13 cellular contexts compared by ENCODE assay signal in the genomic region with DNA sequence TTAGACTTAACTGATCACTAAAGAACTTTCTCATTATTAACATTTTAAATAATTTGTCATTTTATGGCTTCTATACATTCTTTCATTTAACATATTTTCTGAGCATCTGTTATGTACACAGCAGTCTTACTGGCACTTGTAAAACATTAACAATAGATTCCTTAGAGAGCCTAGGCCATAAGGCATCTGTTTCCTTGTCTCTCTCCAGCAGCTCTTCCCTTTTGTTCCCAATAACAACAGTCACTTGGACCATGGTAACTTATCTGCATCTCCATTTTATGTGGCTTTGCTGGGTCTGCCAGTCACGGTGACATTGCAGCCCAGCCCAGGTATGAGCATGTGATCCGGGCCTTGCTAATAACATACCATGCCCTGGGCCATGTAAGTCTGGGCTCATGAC. TPM values are rescaled to one million over a fixed set of nuclear protein-coding genes. Genes with fewer than 3 reads are reported as not detected.
DNase-seq lines count a peak whose midpoint lies in the region; ATAC-seq, FAIRE-seq and TF ChIP-seq lines count a peak whose summit lies in the region.
"Had no signal": no experiment of that assay in that cellular context is flagged by ENCODE, and none has a peak within 500 bp of the region (broad histone marks: within the 10 kb centered on the region; RNA-seq: fewer than 3 reads in every experiment).

No MANE protein-coding gene starts in this region.

- WGBS in H1 (ENCODE audit: extremely low coverage in 1 of 2, insufficient coverage in 1 of 2, insufficient read length in 1 of 2, insufficient replicate concordance in 2 of 2, low coverage in 1 of 2, low lambda C conversion rate in 2 of 2, missing lambda C conversion rate in 1 of 2), 2 experiments = 94% methylated on average over 2 of the region's 2 CpGs; no CpG with 5 or more reads in 1 of the 2 experiments

- H4K91ac ChIP-seq in H1 (replicated peaks; ENCODE audit: insufficient read length, low read length) = no peak overlapping the region

- no peaks in the 10 kb centered on the region for H3K27me3 Mint-ChIP-seq in Calu3 (ENCODE audit: unreplicated experiment)
- peaks cover 6% of the 10 kb centered on the region for H3K27me3 Mint-ChIP-seq in GM23338 (ENCODE audit: insufficient read depth, low read depth, poor library complexity)
- H3K27me3 Mint-ChIP-seq in nephron progenitor cell (ENCODE audit: low read depth, poor library complexity) = peaks cover 4% of the 10 kb centered on the region
- no peaks in the 10 kb centered on the region for H3K27me3 Mint-ChIP-seq in stimulated activated memory B cell treated with anti-CD40 and anti-IgM and Interleukin-4, amounts not matched to agents 10 μg/mL and 1 μg/mL and 100 μg/mL, for 72 hours

- no peaks in the 10 kb centered on the region for H3K23me2 ChIP-seq in H1 (ENCODE audit: low read depth, low read length)

- H3K27ac Mint-ChIP-seq in Calu3 (ENCODE audit: unreplicated experiment) (peak overlapping the region; percentile 51), GM23338 (0 out of 2 replicates have a peak overlapping the region, but pooled peaks have one; percentile 31), nephron progenitor cell (peak overlapping the region; percentile 49)
- H3K27ac Mint-ChIP-seq in stimulated activated memory B cell treated with anti-CD40 and anti-IgM and Interleukin-4, amounts not matched to agents 10 μg/mL and 1 μg/mL and 100 μg/mL, for 72 hours = no peak overlapping the region
- H3K27ac Mint-ChIP-seq: CD14-positive monocyte; CD8-positive, alpha-beta T cell had no signal

- no peak overlapping the region for H3K27ac ChIP-seq in GM23338 (ENCODE audit: low read depth)
- no peak overlapping the region for H3K27ac ChIP-seq in H1 (ENCODE audit: low read depth, low read length)

- no peak overlapping the region for H4K8ac ChIP-seq in H1 (ENCODE audit: extremely low read depth, insufficient read depth, low read length)

- H3K4me3 ChIP-seq in GM23338 (no peak overlapping the region), H1 (ENCODE audit: extremely low read depth in 1 of 4, insufficient read depth in 2 of 4, low read depth in 3 of 4, low read length in 4 of 4) (no peak overlapping the region)
- H3K4me3 ChIP-seq: HAP-1 had no signal

- peak overlapping the region; percentile 35; the same call in 1 of the 2 replicates for H2BK12ac ChIP-seq in H1 (ENCODE audit: low read depth, low read length)

- no peak overlapping the region for H3K14ac ChIP-seq in H1 (ENCODE audit: insufficient read length)

- H3K79me1 ChIP-seq in H1 (ENCODE audit: low read depth, low read length) = no peaks in the 10 kb centered on the region

- POLR2A ChIA-PET in H1 (lab: Charles Lee; ENCODE audit: partially characterized antibody) = no interaction called here

- CTCF ChIA-PET in Calu3 (lab: Charles Lee) (no interaction called here), H1 (lab: Charles Lee; ENCODE audit: partially characterized antibody) (no interaction called here)

- H3K4me1 ChIP-seq in GM23338 (ENCODE audit: insufficient read depth) = peaks cover 26% of the 10 kb centered on the region
- H3K4me1 ChIP-seq in H1 (replicated peaks in 1 of 4; ENCODE audit: control insufficient read depth in 3 of 4, insufficient read depth in 4 of 4, low read length in 3 of 4) = peaks cover 0 to 9% (median 0%) of the 10 kb centered on the region in 4 experiments; a peak in 1 of 7 replicates

- H3K36me3 Mint-ChIP-seq in Calu3 (ENCODE audit: insufficient read depth, unreplicated experiment) (no peaks in the 10 kb centered on the region), GM23338 (ENCODE audit: low read depth) (no peaks in the 10 kb centered on the region), nephron progenitor cell (ENCODE audit: low read depth) (no peaks in the 10 kb centered on the region)
- no peaks in the 10 kb centered on the region for H3K36me3 Mint-ChIP-seq in stimulated activated memory B cell treated with anti-CD40 and anti-IgM and Interleukin-4, amounts not matched to agents 10 μg/mL and 1 μg/mL and 100 μg/mL, for 72 hours
- H3K36me3 Mint-ChIP-seq: CD14-positive monocyte; CD8-positive, alpha-beta T cell had no signal

- H3K9me3 Mint-ChIP-seq in Calu3 (ENCODE audit: low read depth, unreplicated experiment) = no peaks in the 10 kb centered on the region
- no peaks in the 10 kb centered on the region for H3K9me3 Mint-ChIP-seq in GM23338
- H3K9me3 Mint-ChIP-seq in nephron progenitor cell = no peaks in the 10 kb centered on the region
- no peaks in the 10 kb centered on the region for H3K9me3 Mint-ChIP-seq in stimulated activated memory B cell treated with anti-CD40 and anti-IgM and Interleukin-4, amounts not matched to agents 10 μg/mL and 1 μg/mL and 100 μg/mL, for 72 hours
- H3K9me3 Mint-ChIP-seq: CD14-positive monocyte; CD8-positive, alpha-beta T cell had no signal

- TF ChIP-seq EP300 in H1 (IDR thresholded peaks at IDR 0.05; ENCODE audit: borderline replicate concordance in 1 of 2, low read depth in 2 of 2, low read length in 2 of 2) = no peak

- H3K9me2 ChIP-seq in GM23338 (ENCODE audit: insufficient read depth) = 0 out of 2 replicates have a peak, but pooled peaks cover 4% of the 10 kb centered on the region

- no peak overlapping the region for H2BK15ac ChIP-seq in H1 (ENCODE audit: low read length)

- H3K4me3 Mint-ChIP-seq in Calu3 (ENCODE audit: low read depth, unreplicated experiment) = no peak overlapping the region
- no peak overlapping the region for H3K4me3 Mint-ChIP-seq in GM23338
- H3K4me3 Mint-ChIP-seq in nephron progenitor cell = no peak overlapping the region
- no peak overlapping the region for H3K4me3 Mint-ChIP-seq in stimulated activated memory B cell treated with anti-CD40 and anti-IgM and Interleukin-4, amounts not matched to agents 10 μg/mL and 1 μg/mL and 100 μg/mL, for 72 hours
- H3K4me3 Mint-ChIP-seq: CD14-positive monocyte; CD8-positive, alpha-beta T cell had no signal

- H3K4me1 Mint-ChIP-seq in Calu3 (ENCODE audit: low read depth, unreplicated experiment) = peaks cover 17% of the 10 kb centered on the region
- H3K4me1 Mint-ChIP-seq in GM23338 = peaks cover 22% of the 10 kb centered on the region
- H3K4me1 Mint-ChIP-seq in nephron progenitor cell = peaks cover 30% of the 10 kb centered on the region
- no peaks in the 10 kb centered on the region for H3K4me1 Mint-ChIP-seq in stimulated activated memory B cell treated with anti-CD40 and anti-IgM and Interleukin-4, amounts not matched to agents 10 μg/mL and 1 μg/mL and 100 μg/mL, for 72 hours
- H3K4me1 Mint-ChIP-seq: CD14-positive monocyte had no signal

- H3K18ac ChIP-seq in H1 (ENCODE audit: extremely low read depth, low read length) = no peak overlapping the region; the same call in 1 of the 2 replicates

- no peak for ATAC-seq in GM23338
- no peak for ATAC-seq in stimulated activated memory B cell treated with anti-CD40 and anti-IgM and Interleukin-4, amounts not matched to agents 10 μg/mL and 1 μg/mL and 100 μg/mL, for 72 hours
- ATAC-seq in omental fat pad (ENCODE audit: low FRiP score) = no peak
- ATAC-seq: CD8-positive, alpha-beta T cell had no signal

- no peak overlapping the region for H3K56ac ChIP-seq in H1 (replicated peaks; ENCODE audit: insufficient read length, low read depth, low read length)

- H3K9me3 ChIP-seq in H1 (ENCODE audit: insufficient read depth in 2 of 2, low read depth in 1 of 2, low read length in 1 of 2) = no peaks in the 10 kb centered on the region
- H3K9me3 ChIP-seq: HAP-1 had no signal

- H2BK20ac ChIP-seq in H1 (ENCODE audit: low read length) = no peak overlapping the region

- DNase-seq in Calu3 (no peak), GM23338 (ENCODE audit: low spot score) (no peak), H1 (ENCODE audit: low read depth in 1 of 2, low spot score in 2 of 2) (no peak), nephron progenitor cell (no peak), GM19240 (ENCODE audit: insufficient read length, low spot score) (no peak), omental fat pad (ENCODE audit: low spot score) (no peak)
- DNase-seq: CD8-positive, alpha-beta T cell; COR-L47; GOT3 had no signal

- H2BK120ac ChIP-seq in H1 (replicated peaks; ENCODE audit: low read depth, low read length) = no peak overlapping the region

- BruUV-seq in Calu3 (replicated peaks; lab: Mats Ljungman, UMichigan) = no TSS peak

- H2BK5ac ChIP-seq in H1 (ENCODE audit: low read depth, low read length) = no peak overlapping the region

- TF ChIP-seq RAD21 in H1 (IDR thresholded peaks at IDR 0.05 in 1 of 2, conservative IDR thresholded peaks at IDR 0.05 in 1 of 2; ENCODE audit: low read depth in 2 of 2, low read length in 2 of 2) = no peak

- TF ChIP-seq POLR2A in H1 (IDR thresholded peaks at IDR 0.05; ENCODE audit: control extremely low read depth in 1 of 2, low read depth in 2 of 2, low read length in 2 of 2) = no peak

- peak overlapping the region; percentile 20; the same call in 1 of the 2 replicates for H2AFZ ChIP-seq in GM23338
- H2AFZ ChIP-seq in H1 (ENCODE audit: low read length) = no peak overlapping the region

- H3K79me2 ChIP-seq in GM23338 (replicated peaks; ENCODE audit: insufficient read depth) (no peaks in the 10 kb centered on the region), H1 (ENCODE audit: control insufficient read depth in 1 of 2, insufficient read depth in 2 of 2, low read length in 2 of 2) (no peaks in the 10 kb centered on the region)

- H3K4ac ChIP-seq in H1 (replicated peaks; ENCODE audit: insufficient read length, low read depth, low read length) = no peak overlapping the region

- intact Hi-C loops in Calu3 (cut with micrococcal nuclease; ENCODE audit: unreplicated experiment) = no loop called here

- H3K9ac ChIP-seq in H1 (replicated peaks in 1 of 4; ENCODE audit: extremely low read depth in 1 of 4, low read depth in 3 of 4, low read length in 3 of 4) = no peak overlapping the region

- TF ChIP-seq CTCF in Calu3 (IDR thresholded peaks at IDR 0.05; ENCODE audit: unreplicated experiment) = no peak
- TF ChIP-seq CTCF in GM23338 (conservative IDR thresholded peaks at IDR 0.05; ENCODE audit: low read depth in 2 of 2) = no peak
- no peak for TF ChIP-seq CTCF in H1 (IDR thresholded peaks at IDR 0.05; ENCODE audit: control extremely low read depth in 1 of 3, insufficient read depth in 1 of 3, low read depth in 1 of 3, low read length in 3 of 3)
- TF ChIP-seq CTCF in nephron progenitor cell (IDR thresholded peaks at IDR 0.05) = no peak
- no peak for TF ChIP-seq CTCF in omental fat pad (IDR thresholded peaks at IDR 0.05)

- no peak overlapping the region for H4K5ac ChIP-seq in H1 (ENCODE audit: insufficient read length, low read depth, low read length)

- H3K36me3 ChIP-seq in GM23338 (ENCODE audit: insufficient read depth) = no peaks in the 10 kb centered on the region
- no peaks in the 10 kb centered on the region for H3K36me3 ChIP-seq in H1 (ENCODE audit: control insufficient read depth in 2 of 4, insufficient read depth in 4 of 4, low read length in 3 of 4)
- H3K36me3 ChIP-seq: HAP-1 had no signal

- H2AK5ac ChIP-seq in H1 (ENCODE audit: low read depth, low read length) = no peak overlapping the region

- no peak for FAIRE-seq in H1 (lab: Jason Lieb, UNC)
- FAIRE-seq: GM12891 had no signal

- no peaks in the 10 kb centered on the region for H3K27me3 ChIP-seq in GM23338 (ENCODE audit: insufficient read depth)
- H3K27me3 ChIP-seq in H1 (replicated peaks in 1 of 4; ENCODE audit: control insufficient read depth in 3 of 4, extremely low read depth in 1 of 4, insufficient read depth in 3 of 4, low read length in 3 of 4) = no peaks in the 10 kb centered on the region

- H3F3A ChIP-seq in GM23338 (replicated peaks; ENCODE audit: low read depth) = no peaks in the 10 kb centered on the region

- H4K20me1 ChIP-seq in GM23338 (replicated peaks; ENCODE audit: insufficient read depth) (no peaks in the 10 kb centered on the region), H1 (replicated peaks in 1 of 2; ENCODE audit: control insufficient read depth in 1 of 2, insufficient read depth in 2 of 2, low read length in 2 of 2) (no peaks in the 10 kb centered on the region)

- no peak overlapping the region for H3K4me2 ChIP-seq in GM23338
- no peak overlapping the region for H3K4me2 ChIP-seq in H1 (ENCODE audit: insufficient read depth in 1 of 2, low read depth in 2 of 2, low read length in 2 of 2)

- H3K23ac ChIP-seq in H1 (ENCODE audit: insufficient read length) = no peak overlapping the region

RNA-seq across cellular contexts. Expression of a gene that starts 11.7 kb away (rescaled TPM):
- 16.5 and 20.0 TPM in 2 replicates for total RNA-seq in Calu3 (2022)
- 8.0 and 9.8 TPM in 2 replicates for total RNA-seq in GM23338 (2014; rRNA removed; shearing (Covaris generic))
- 7.9 and 9.7 TPM in 2 replicates for polyA plus RNA-seq in GM23338 (2016; fragmentation: Nextera tagmentation; extraction: Ambion mirVana)
- total RNA-seq in H1 (2021; fragmentation: NEBNext Ultra II Directional; extraction: Animal tissue kit (Norgen Biotek cat#: 25700)) = 9.0 and 10.9 TPM in 2 replicates
- 2.8 and 4.5 TPM in 2 replicates for polyA plus RNA-seq in H1 (2011; rRNA removed)
- 6.3 TPM for polyA plus RNA-seq in H1 (2011; cell fraction: cytosol; rRNA removed)
- polyA plus RNA-seq in H1 (2011; cell fraction: nucleus; rRNA removed) = 5.0 TPM
- 4.8 to 7.1 TPM (median 6.5 TPM) in 4 replicates for polyA plus RNA-seq in H1 (2012, experiment 1 of 2)
- 1.1 TPM for polyA plus RNA-seq in H1 (2012, experiment 2 of 2)
- 4.1 TPM for polyA plus RNA-seq in H1 (2013, experiment 1 of 2)
- polyA plus RNA-seq in H1 (2013, experiment 2 of 2) = 4.3 TPM
- 16.9 and 17.5 TPM in 2 replicates for polyA minus RNA-seq in H1 (2011; rRNA and poly(A)+ RNA removed)
- polyA minus RNA-seq in H1 (2011; cell fraction: cytosol; rRNA and poly(A)+ RNA removed) = 5.8 TPM
- polyA minus RNA-seq in H1 (2011; cell fraction: nucleus; rRNA and poly(A)+ RNA removed) = 36.7 TPM
- 10 to 100 TPM in 3 of 4 donors, 1 to 10 TPM in 1; 8.0 to 12.8 (median 11.1) TPM for total RNA-seq in omental fat pad
